8 cellular contexts compared by ENCODE assay signal in the genomic region with DNA sequence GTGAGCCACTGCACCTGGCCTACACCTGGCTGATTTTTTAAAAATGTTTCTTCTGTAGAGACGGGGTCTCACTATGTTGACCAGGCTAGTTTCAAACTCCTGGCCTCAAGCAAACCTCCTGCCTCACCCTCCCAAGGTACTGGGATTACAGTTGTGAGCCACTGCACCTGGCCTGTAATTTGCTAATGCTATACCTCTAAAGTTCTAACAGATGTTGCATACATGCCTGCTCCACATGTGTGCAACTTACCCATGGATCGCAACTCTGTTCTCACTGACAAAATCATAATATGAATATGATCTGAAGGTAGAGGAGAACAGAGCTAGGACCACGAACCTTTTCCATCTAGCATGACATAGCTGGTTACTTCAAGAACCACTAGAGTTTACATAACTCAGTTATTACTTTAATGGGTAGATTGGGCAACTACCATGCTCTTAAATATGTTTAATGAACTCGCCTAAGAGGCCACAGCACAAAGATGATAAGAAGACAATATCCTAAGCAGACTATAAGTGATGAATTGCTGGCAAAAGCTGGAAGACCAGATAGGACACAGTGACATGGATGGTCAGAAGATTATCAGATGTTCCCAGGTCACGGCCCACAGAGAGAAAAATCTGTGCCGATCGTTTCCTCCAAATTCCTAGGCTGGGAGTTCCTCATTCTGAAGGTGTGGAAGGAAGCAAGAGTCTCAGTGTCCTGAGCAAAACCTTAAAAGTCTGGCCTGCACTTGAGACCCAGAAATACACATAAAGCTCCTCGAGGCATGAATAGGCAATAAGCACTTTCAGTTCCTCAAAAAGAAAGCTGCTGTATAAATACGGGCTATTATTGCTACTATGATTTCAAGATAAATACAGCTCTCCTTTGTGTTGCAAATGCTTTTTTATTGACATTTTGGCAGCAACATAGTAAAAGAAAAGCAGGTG.
DNase-seq lines count a peak whose midpoint lies in the region; ATAC-seq and TF ChIP-seq lines count a peak whose summit lies in the region.

No MANE protein-coding gene starts in this region.

- H3K27ac ChIP-seq in tibial artery: no peak overlapping the region

- TF ChIP-seq CTCF in tibial artery (IDR thresholded peaks at IDR 0.05): no peak

- intact Hi-C loops in tibial artery (cut with DNase I; ENCODE audit: low total_unique reads): no loop called here

- no peak overlapping the region for H3K4me3 ChIP-seq in tibial artery

- peaks cover 0 to 3% (median 1%) of the 10 kb centered on the region in 4 donors for H3K4me1 ChIP-seq in tibial artery

- ATAC-seq in GM18858 (IDR thresholded peaks at IDR 0.05; ENCODE audit: unreplicated experiment) (peak; percentile 83), HG02678 (IDR thresholded peaks at IDR 0.05; ENCODE audit: unreplicated experiment) (peak; percentile 82)

- peaks cover 47 to 60% (median 47%) of the 10 kb centered on the region in 3 donors for H3K36me3 ChIP-seq in tibial artery

- no peaks in the 10 kb centered on the region for H3K27me3 ChIP-seq in tibial artery

- peaks cover 2 to 10% (median 6%) of the 10 kb centered on the region in 3 donors for H3K9me3 ChIP-seq in tibial artery

- DNase-seq in NCI-H2081 treated with DMSO at 0.1 percent for 48 hours (lab: John Stamatoyannopoulos, UW): peak; percentile 55
- peak; percentile 64 for DNase-seq in germinal center (ENCODE audit: low spot score)
- no peak for DNase-seq in tibial artery
- no peak for DNase-seq in NCI-H1694 (lab: John Stamatoyannopoulos, UW)
- no peak for DNase-seq in central memory CD4-positive, alpha-beta T cell
- DNase-seq in SHP77 treated with DMSO at 0.1 percent for 48 hours (lab: John Stamatoyannopoulos, UW): no peak

Comparison
In these comparisons a context has a peak if more than half of its experiments do, and no peak if none do; other contexts are left out.
1. DNase-seq: peak in NCI-H2081 treated with DMSO at 0.1 percent for 48 hours (single experiment) and germinal center (single experiment); none in tibial artery (0 of 2), NCI-H1694 (single experiment), central memory CD4-positive, alpha-beta T cell (single experiment) and SHP77 treated with DMSO at 0.1 percent for 48 hours (single experiment).